In genomic region chr5:124056326-124057160, GRCh38 we compare ENCODE assay signal across 12 cellular contexts.
DNase-seq lines count a peak whose midpoint lies in the region; ATAC-seq and TF ChIP-seq lines count a peak whose summit lies in the region.
"Had no signal": no experiment of that assay in that cellular context is flagged by ENCODE, and none has a peak within 500 bp of the region (broad histone marks: within the 10 kb centered on the region; RNA-seq: fewer than 3 reads in every experiment).

No MANE protein-coding gene starts in this region.

- no peaks in the 10 kb centered on the region for H3K9me3 Mint-ChIP-seq in endothelial cell (ENCODE audit: unreplicated experiment)

- H3K36me3 ChIP-seq in duodenal mucosa (ENCODE audit: control insufficient read depth in 1 of 2, insufficient read depth in 2 of 2, low read length in 2 of 2): no peaks in the 10 kb centered on the region
- H3K36me3 ChIP-seq: heart left ventricle had no signal

- H3K9me3 ChIP-seq in duodenal mucosa (ENCODE audit: control insufficient read depth in 1 of 2, low read length in 2 of 2): no peaks in the 10 kb centered on the region
- H3K9me3 ChIP-seq: heart left ventricle had no signal

- ATAC-seq in GM21381 (IDR thresholded peaks at IDR 0.05; ENCODE audit: unreplicated experiment) (peak; percentile 78), HG03342 (IDR thresholded peaks at IDR 0.05; ENCODE audit: unreplicated experiment) (peak; percentile 65)

- H3K4me3 ChIP-seq in GM08714 (ENCODE audit: low read length) (peak overlapping the region; percentile 39; the same call in 1 of the 2 replicates), duodenal mucosa (ENCODE audit: low read depth in 1 of 2, low read length in 2 of 2) (peak overlapping the region; percentile 60 to 65)
- H3K4me3 ChIP-seq: SK-N-MC had no signal

- peak overlapping the region in 1 of 2 donors; percentile 16 for H3K9ac ChIP-seq in duodenal mucosa (ENCODE audit: low read depth in 1 of 2, low read length in 2 of 2)

- in situ Hi-C loops in G401 (cut with HindIII; ENCODE audit: low sequenced_read_pairs): no loop called here

- H3K27me3 ChIP-seq in duodenal mucosa (ENCODE audit: control insufficient read depth in 1 of 2, insufficient read depth in 2 of 2, low read length in 2 of 2): no peaks in the 10 kb centered on the region
- H3K27me3 ChIP-seq: heart left ventricle had no signal

- no peak overlapping the region for H3K4me3 Mint-ChIP-seq in endothelial cell (ENCODE audit: unreplicated experiment)
- H3K4me3 Mint-ChIP-seq: activated naive CD8-positive, alpha-beta T cell treated with anti-CD3 and anti-CD28 coated beads, Interleukin-2, amount 10 ng/mL, durations not matched to agents 7 days and 5 days had no signal

- H3K27me3 Mint-ChIP-seq in endothelial cell (ENCODE audit: unreplicated experiment): peaks cover 2% of the 10 kb centered on the region
- H3K27me3 Mint-ChIP-seq: activated naive CD8-positive, alpha-beta T cell treated with anti-CD3 and anti-CD28 coated beads, Interleukin-2, amount 10 ng/mL, durations not matched to agents 7 days and 5 days had no signal

- H3K36me3 Mint-ChIP-seq in endothelial cell (ENCODE audit: low read depth, unreplicated experiment): no peaks in the 10 kb centered on the region
- H3K36me3 Mint-ChIP-seq: activated naive CD8-positive, alpha-beta T cell treated with anti-CD3 and anti-CD28 coated beads, Interleukin-2, amount 10 ng/mL, durations not matched to agents 7 days and 5 days had no signal

- no peak overlapping the region for H3K27ac Mint-ChIP-seq in endothelial cell (ENCODE audit: unreplicated experiment)
- H3K27ac Mint-ChIP-seq: activated naive CD8-positive, alpha-beta T cell treated with anti-CD3 and anti-CD28 coated beads, Interleukin-2, amount 10 ng/mL, durations not matched to agents 7 days and 5 days had no signal

- H3K4me1 ChIP-seq in duodenal mucosa (ENCODE audit: control insufficient read depth in 1 of 2, insufficient read depth in 2 of 2, low read length in 2 of 2): peaks cover 13 to 16% of the 10 kb centered on the region in 2 donors

- no peak for DNase-seq in cerebellar nuclear complex (lab: John Stamatoyannopoulos, UW)
- DNase-seq in G401 (ENCODE audit: low spot score): no peak
- DNase-seq in hepatic stellate cell (ENCODE audit: low spot score): no peak
- DNase-seq in endothelial cell (ENCODE audit: low spot score): no peak
- DNase-seq: activated naive CD8-positive, alpha-beta T cell treated with anti-CD3 and anti-CD28 coated beads, Interleukin-2, amount 10 ng/mL, durations not matched to agents 7 days and 5 days; IMR-90 had no signal

- peaks cover 10% of the 10 kb centered on the region for H3K4me1 Mint-ChIP-seq in endothelial cell (ENCODE audit: unreplicated experiment)
- H3K4me1 Mint-ChIP-seq: activated naive CD8-positive, alpha-beta T cell treated with anti-CD3 and anti-CD28 coated beads, Interleukin-2, amount 10 ng/mL, durations not matched to agents 7 days and 5 days had no signal

- TF ChIP-seq CTCF in endothelial cell (IDR thresholded peaks at IDR 0.05; ENCODE audit: unreplicated experiment): no peak

- no peak overlapping the region for H3K27ac ChIP-seq in duodenal mucosa (ENCODE audit: low read depth, low read length)
- H3K27ac ChIP-seq: SK-N-MC had no signal
